ENCODE assay signal across 23 cellular contexts in the genomic region with DNA sequence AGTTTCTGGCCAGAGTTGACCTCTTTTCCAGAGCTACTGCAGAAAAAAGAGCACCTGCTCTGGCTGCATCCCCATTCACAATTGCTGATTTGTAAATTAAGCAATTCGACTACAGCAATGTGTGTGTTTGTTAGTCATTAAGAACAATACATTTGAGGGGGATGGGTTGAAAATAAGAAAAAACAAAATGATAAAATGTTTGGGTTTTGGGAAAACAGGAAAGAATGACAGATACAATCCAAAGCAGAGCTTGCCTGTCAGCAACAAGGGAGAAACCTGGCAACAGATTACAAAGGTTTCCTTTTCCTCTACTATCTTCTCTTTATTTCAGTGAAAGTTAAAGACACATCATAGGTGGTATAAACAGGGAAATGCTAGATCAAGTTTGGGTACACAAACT.
"Had no signal": no experiment of that assay in that cellular context is flagged by ENCODE, and none has a peak within 500 bp of the region (broad histone marks: within the 10 kb centered on the region; RNA-seq: fewer than 3 reads in every experiment).

No MANE protein-coding gene starts in this region.

- ATAC-seq: activated CD8-positive, alpha-beta memory T cell treated with anti-CD3 and anti-CD28 coated beads, Interleukin-2, amount 10 ng/mL, durations not matched to agents 7 days and 5 days; body of pancreas; left lobe of liver; stimulated activated naive CD8-positive, alpha-beta T cell treated with anti-CD3 and anti-CD28 coated beads, Interleukin-15, amount 100 ng/mL, for 72 hours had no signal

- H3K27ac ChIP-seq: body of pancreas, suprapubic skin, transverse colon, uterus, VCaP had no signal

- H3K27me3 Mint-ChIP-seq: activated CD4-positive, alpha-beta memory T cell treated with anti-CD3 and anti-CD28 coated beads, Interleukin-2, amount 10 ng/mL, durations not matched to agents 7 days and 5 days; activated CD8-positive, alpha-beta memory T cell treated with anti-CD3 and anti-CD28 coated beads, Interleukin-2, amount 10 ng/mL, durations not matched to agents 7 days and 5 days; activated naive CD8-positive, alpha-beta T cell treated with anti-CD3 and anti-CD28 coated beads, Interleukin-2, amount 10 ng/mL, durations not matched to agents 7 days and 5 days; stimulated activated naive CD8-positive, alpha-beta T cell treated with anti-CD3 and anti-CD28 coated beads, Interleukin-15, amount 100 ng/mL, for 72 hours had no signal

- H3K4me3 Mint-ChIP-seq: activated CD4-positive, alpha-beta memory T cell treated with anti-CD3 and anti-CD28 coated beads, Interleukin-2, amount 10 ng/mL, durations not matched to agents 7 days and 5 days; activated CD8-positive, alpha-beta memory T cell treated with anti-CD3 and anti-CD28 coated beads, Interleukin-2, amount 10 ng/mL, durations not matched to agents 7 days and 5 days; activated naive CD8-positive, alpha-beta T cell treated with anti-CD3 and anti-CD28 coated beads, Interleukin-2, amount 10 ng/mL, durations not matched to agents 7 days and 5 days; endodermal cell; nephron progenitor cell; stimulated activated naive CD8-positive, alpha-beta T cell treated with anti-CD3 and anti-CD28 coated beads, Interleukin-15, amount 100 ng/mL, for 72 hours had no signal

- H3K4me3 ChIP-seq: body of pancreas, lung, suprapubic skin, transverse colon, uterus had no signal

- H3K27ac Mint-ChIP-seq: activated CD4-positive, alpha-beta memory T cell treated with anti-CD3 and anti-CD28 coated beads, Interleukin-2, amount 10 ng/mL, durations not matched to agents 7 days and 5 days; activated CD8-positive, alpha-beta memory T cell treated with anti-CD3 and anti-CD28 coated beads, Interleukin-2, amount 10 ng/mL, durations not matched to agents 7 days and 5 days; activated naive CD8-positive, alpha-beta T cell treated with anti-CD3 and anti-CD28 coated beads, Interleukin-2, amount 10 ng/mL, durations not matched to agents 7 days and 5 days; endodermal cell had no signal

- H3K4me1 ChIP-seq: suprapubic skin, uterus had no signal

- H3K9me3 ChIP-seq: body of pancreas, suprapubic skin, transverse colon, uterus had no signal

- H3K27me3 ChIP-seq: body of pancreas, suprapubic skin, transverse colon, uterus had no signal

- DNase-seq: activated CD4-positive, alpha-beta memory T cell treated with anti-CD3 and anti-CD28 coated beads, Interleukin-2, amount 10 ng/mL, durations not matched to agents 7 days and 5 days; activated CD4-positive, alpha-beta T cell treated with anti-CD3 and anti-CD28 coated beads for 1 hour; activated CD8-positive, alpha-beta memory T cell treated with anti-CD3 and anti-CD28 coated beads, Interleukin-2, amount 10 ng/mL, durations not matched to agents 7 days and 5 days; activated naive CD8-positive, alpha-beta T cell treated with anti-CD3 and anti-CD28 coated beads, Interleukin-2, amount 10 ng/mL, durations not matched to agents 7 days and 5 days; body of pancreas; endodermal cell; foreskin melanocyte; hypothalamus; kidney; midbrain; nephron progenitor cell; occipital lobe; retina; stimulated activated CD4-positive, alpha-beta T cell treated with anti-CD3 and anti-CD28 coated beads, Interleukin-12 subunit alpha, Interleukin-12 subunit beta, amount 100 ng/mL, for 4 hours; stimulated activated CD4-positive, alpha-beta T cell treated with anti-CD3 and anti-CD28 coated beads, Interleukin-1b, Interleukin-23, amount 100 ng/mL, for 48 hours; stimulated activated naive CD8-positive, alpha-beta T cell treated with anti-CD3 and anti-CD28 coated beads, Interleukin-15, amount 100 ng/mL, for 72 hours; T-helper 2 cell; transverse colon; uterus had no signal

- H3K36me3 ChIP-seq: uterus had no signal
